ENCODE assay signal across 1 cellular context in the genomic region with DNA sequence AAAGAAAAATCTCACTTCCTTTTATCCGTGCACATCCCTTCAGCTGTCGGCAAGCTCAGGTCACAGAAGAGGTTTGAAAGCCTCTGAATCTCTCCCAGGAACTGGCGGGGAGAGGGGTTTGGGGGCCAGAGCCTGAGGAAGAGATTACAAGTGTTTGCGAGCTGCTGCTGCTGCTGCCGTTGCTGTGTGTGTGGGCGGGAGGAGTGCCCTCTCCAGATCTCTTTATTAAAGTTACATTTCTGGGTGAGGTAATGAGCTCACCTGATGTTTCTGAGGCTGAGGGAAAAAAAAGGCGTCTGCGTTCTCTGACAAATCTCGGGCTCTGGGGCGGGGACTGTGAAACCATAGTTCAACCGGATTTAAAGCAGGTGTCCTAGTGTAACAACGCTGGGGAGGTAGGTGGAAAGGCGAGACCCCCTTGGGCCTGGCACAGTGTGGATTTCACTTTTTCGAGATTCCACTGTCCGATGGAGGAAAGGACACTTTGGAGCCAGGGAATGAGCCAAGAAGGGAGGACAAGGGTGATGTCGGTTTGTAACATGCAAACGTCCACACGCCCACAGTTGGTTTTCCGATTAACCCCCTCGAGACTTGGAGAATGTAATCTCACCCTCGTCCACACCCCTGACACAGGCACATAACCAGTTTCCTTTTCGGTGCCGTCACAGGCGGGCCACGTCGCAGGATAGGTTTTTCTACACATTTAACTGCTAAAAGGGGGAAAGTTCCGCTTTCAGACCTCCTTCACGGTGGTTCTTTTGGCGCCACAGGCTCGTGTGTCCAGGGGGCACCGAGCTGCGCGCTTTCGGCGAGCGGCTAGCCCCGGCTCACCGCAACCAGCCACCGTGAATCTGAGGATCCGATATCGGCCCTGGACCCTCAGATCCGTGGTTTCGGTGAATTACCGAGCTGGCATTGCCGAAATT.
TF ChIP-seq lines count a peak whose summit lies in the region.

No MANE protein-coding gene starts in this region.

TF ChIP-seq in HepG2, 621 proteins besides CTCF, POLR2A, EP300 and RAD21 (continued from another document and continues in another):
- TF ChIP-seq, protein P1, sequence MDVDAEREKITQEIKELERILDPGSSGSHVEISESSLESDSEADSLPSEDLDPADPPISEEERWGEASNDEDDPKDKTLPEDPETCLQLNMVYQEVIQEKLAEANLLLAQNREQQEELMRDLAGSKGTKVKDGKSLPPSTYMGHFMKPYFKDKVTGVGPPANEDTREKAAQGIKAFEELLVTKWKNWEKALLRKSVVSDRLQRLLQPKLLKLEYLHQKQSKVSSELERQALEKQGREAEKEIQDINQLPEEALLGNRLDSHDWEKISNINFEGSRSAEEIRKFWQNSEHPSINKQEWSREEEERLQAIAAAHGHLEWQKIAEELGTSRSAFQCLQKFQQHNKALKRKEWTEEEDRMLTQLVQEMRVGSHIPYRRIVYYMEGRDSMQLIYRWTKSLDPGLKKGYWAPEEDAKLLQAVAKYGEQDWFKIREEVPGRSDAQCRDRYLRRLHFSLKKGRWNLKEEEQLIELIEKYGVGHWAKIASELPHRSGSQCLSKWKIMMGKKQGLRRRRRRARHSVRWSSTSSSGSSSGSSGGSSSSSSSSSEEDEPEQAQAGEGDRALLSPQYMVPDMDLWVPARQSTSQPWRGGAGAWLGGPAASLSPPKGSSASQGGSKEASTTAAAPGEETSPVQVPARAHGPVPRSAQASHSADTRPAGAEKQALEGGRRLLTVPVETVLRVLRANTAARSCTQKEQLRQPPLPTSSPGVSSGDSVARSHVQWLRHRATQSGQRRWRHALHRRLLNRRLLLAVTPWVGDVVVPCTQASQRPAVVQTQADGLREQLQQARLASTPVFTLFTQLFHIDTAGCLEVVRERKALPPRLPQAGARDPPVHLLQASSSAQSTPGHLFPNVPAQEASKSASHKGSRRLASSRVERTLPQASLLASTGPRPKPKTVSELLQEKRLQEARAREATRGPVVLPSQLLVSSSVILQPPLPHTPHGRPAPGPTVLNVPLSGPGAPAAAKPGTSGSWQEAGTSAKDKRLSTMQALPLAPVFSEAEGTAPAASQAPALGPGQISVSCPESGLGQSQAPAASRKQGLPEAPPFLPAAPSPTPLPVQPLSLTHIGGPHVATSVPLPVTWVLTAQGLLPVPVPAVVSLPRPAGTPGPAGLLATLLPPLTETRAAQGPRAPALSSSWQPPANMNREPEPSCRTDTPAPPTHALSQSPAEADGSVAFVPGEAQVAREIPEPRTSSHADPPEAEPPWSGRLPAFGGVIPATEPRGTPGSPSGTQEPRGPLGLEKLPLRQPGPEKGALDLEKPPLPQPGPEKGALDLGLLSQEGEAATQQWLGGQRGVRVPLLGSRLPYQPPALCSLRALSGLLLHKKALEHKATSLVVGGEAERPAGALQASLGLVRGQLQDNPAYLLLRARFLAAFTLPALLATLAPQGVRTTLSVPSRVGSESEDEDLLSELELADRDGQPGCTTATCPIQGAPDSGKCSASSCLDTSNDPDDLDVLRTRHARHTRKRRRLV (CRISPR knock-in tag; IDR thresholded peaks at IDR 0.05), result 0 out of 2 replicates have a peak, but pooled peaks have one; percentile 31
- TF ChIP-seq, protein P2, sequence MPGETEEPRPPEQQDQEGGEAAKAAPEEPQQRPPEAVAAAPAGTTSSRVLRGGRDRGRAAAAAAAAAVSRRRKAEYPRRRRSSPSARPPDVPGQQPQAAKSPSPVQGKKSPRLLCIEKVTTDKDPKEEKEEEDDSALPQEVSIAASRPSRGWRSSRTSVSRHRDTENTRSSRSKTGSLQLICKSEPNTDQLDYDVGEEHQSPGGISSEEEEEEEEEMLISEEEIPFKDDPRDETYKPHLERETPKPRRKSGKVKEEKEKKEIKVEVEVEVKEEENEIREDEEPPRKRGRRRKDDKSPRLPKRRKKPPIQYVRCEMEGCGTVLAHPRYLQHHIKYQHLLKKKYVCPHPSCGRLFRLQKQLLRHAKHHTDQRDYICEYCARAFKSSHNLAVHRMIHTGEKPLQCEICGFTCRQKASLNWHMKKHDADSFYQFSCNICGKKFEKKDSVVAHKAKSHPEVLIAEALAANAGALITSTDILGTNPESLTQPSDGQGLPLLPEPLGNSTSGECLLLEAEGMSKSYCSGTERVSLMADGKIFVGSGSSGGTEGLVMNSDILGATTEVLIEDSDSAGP (CRISPR knock-in tag; IDR thresholded peaks at IDR 0.05; ENCODE audit: borderline replicate concordance), result peak; percentile 80; the same call in 1 of the 2 replicates
- TF ChIP-seq, protein P3, sequence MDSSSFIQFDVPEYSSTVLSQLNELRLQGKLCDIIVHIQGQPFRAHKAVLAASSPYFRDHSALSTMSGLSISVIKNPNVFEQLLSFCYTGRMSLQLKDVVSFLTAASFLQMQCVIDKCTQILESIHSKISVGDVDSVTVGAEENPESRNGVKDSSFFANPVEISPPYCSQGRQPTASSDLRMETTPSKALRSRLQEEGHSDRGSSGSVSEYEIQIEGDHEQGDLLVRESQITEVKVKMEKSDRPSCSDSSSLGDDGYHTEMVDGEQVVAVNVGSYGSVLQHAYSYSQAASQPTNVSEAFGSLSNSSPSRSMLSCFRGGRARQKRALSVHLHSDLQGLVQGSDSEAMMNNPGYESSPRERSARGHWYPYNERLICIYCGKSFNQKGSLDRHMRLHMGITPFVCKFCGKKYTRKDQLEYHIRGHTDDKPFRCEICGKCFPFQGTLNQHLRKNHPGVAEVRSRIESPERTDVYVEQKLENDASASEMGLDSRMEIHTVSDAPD (CRISPR knock-in tag; IDR thresholded peaks at IDR 0.05), result 0 out of 2 replicates have a peak, but pooled peaks have one; percentile 26
- TF ChIP-seq ZBTB42 (CRISPR knock-in tag; IDR thresholded peaks at IDR 0.05), result no peak
- TF ChIP-seq SALL2 (CRISPR knock-in tag; IDR thresholded peaks at IDR 0.05), result no peak
- TF ChIP-seq ZNF776 (CRISPR knock-in tag; IDR thresholded peaks at IDR 0.05), result no peak
- no peak for TF ChIP-seq ZNF816 (CRISPR knock-in tag; IDR thresholded peaks at IDR 0.05; ENCODE audit: borderline replicate concordance)
- no peak; the same call in 1 of the 2 replicates for TF ChIP-seq PHF20 (CRISPR knock-in tag; IDR thresholded peaks at IDR 0.05)
- TF ChIP-seq PHF8 (CRISPR knock-in tag; IDR thresholded peaks at IDR 0.05), result peak; percentile 61; the same call in 1 of the 2 replicates
- TF ChIP-seq MTA3 (CRISPR knock-in tag; IDR thresholded peaks at IDR 0.05), result no peak
- TF ChIP-seq ZSCAN29 (CRISPR knock-in tag; conservative IDR thresholded peaks at IDR 0.05), result no peak
- TF ChIP-seq HES4 (CRISPR knock-in tag; IDR thresholded peaks at IDR 0.05; ENCODE audit: borderline replicate concordance), result 0 out of 2 replicates have a peak, but pooled peaks have one; percentile 20
- TF ChIP-seq KAT7 (CRISPR knock-in tag; IDR thresholded peaks at IDR 0.05; ENCODE audit: borderline replicate concordance), result peak; percentile 33; the same call in 1 of the 2 replicates
- TF ChIP-seq, protein P4, sequence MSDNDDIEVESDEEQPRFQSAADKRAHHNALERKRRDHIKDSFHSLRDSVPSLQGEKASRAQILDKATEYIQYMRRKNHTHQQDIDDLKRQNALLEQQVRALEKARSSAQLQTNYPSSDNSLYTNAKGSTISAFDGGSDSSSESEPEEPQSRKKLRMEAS (IDR thresholded peaks at IDR 0.05), result 0 out of 2 replicates have a peak, but pooled peaks have one; percentile 39
- TF ChIP-seq ZNF333 (CRISPR knock-in tag; IDR thresholded peaks at IDR 0.05; ENCODE audit: borderline replicate concordance), result no peak
- 0 out of 2 replicates have a peak, but pooled peaks have one; percentile 1 for TF ChIP-seq SOX5 (CRISPR knock-in tag; IDR thresholded peaks at IDR 0.05; ENCODE audit: borderline replicate concordance)
- no peak for TF ChIP-seq ZNF234 (CRISPR knock-in tag; conservative IDR thresholded peaks at IDR 0.05)
- TF ChIP-seq SP4 (CRISPR knock-in tag; IDR thresholded peaks at IDR 0.05), result 0 out of 2 replicates have a peak, but pooled peaks have one; percentile 63
- TF ChIP-seq ETV5 (CRISPR knock-in tag; IDR thresholded peaks at IDR 0.05; ENCODE audit: borderline replicate concordance), result peak; percentile 28; the same call in 1 of the 2 replicates
- no peak for TF ChIP-seq FIP1L1 (IDR thresholded peaks at IDR 0.05; ENCODE audit: borderline replicate concordance, insufficient read depth, low read depth, low read length)
- TF ChIP-seq BRD4 (CRISPR knock-in tag; IDR thresholded peaks at IDR 0.05), result no peak
- TF ChIP-seq, protein P5, sequence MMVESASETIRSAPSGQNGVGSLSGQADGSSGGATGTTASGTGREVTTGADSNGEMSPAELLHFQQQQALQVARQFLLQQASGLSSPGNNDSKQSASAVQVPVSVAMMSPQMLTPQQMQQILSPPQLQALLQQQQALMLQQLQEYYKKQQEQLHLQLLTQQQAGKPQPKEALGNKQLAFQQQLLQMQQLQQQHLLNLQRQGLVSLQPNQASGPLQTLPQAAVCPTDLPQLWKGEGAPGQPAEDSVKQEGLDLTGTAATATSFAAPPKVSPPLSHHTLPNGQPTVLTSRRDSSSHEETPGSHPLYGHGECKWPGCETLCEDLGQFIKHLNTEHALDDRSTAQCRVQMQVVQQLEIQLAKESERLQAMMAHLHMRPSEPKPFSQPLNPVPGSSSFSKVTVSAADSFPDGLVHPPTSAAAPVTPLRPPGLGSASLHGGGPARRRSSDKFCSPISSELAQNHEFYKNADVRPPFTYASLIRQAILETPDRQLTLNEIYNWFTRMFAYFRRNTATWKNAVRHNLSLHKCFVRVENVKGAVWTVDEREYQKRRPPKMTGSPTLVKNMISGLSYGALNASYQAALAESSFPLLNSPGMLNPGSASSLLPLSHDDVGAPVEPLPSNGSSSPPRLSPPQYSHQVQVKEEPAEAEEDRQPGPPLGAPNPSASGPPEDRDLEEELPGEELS (CRISPR knock-in tag; IDR thresholded peaks at IDR 0.05), result 0 out of 2 replicates have a peak, but pooled peaks have one; percentile 19
- TF ChIP-seq MYC (CRISPR knock-in tag; IDR thresholded peaks at IDR 0.05; ENCODE audit: borderline replicate concordance), result 0 out of 2 replicates have a peak, but pooled peaks have one; percentile 40
- TF ChIP-seq PAX8 (CRISPR knock-in tag; IDR thresholded peaks at IDR 0.05; ENCODE audit: borderline replicate concordance), result no peak
- TF ChIP-seq NFYC (CRISPR knock-in tag; IDR thresholded peaks at IDR 0.05), result no peak
- peak; percentile 80; the same call in 1 of the 2 replicates for TF ChIP-seq SNAI1 (CRISPR knock-in tag; IDR thresholded peaks at IDR 0.05; ENCODE audit: borderline replicate concordance)
- TF ChIP-seq, protein P6, sequence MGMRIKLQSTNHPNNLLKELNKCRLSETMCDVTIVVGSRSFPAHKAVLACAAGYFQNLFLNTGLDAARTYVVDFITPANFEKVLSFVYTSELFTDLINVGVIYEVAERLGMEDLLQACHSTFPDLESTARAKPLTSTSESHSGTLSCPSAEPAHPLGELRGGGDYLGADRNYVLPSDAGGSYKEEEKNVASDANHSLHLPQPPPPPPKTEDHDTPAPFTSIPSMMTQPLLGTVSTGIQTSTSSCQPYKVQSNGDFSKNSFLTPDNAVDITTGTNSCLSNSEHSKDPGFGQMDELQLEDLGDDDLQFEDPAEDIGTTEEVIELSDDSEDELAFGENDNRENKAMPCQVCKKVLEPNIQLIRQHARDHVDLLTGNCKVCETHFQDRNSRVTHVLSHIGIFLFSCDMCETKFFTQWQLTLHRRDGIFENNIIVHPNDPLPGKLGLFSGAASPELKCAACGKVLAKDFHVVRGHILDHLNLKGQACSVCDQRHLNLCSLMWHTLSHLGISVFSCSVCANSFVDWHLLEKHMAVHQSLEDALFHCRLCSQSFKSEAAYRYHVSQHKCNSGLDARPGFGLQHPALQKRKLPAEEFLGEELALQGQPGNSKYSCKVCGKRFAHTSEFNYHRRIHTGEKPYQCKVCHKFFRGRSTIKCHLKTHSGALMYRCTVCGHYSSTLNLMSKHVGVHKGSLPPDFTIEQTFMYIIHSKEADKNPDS (CRISPR knock-in tag; IDR thresholded peaks at IDR 0.05), result 0 out of 2 replicates have a peak, but pooled peaks have one; percentile 7
- 0 out of 2 replicates have a peak, but pooled peaks have one; percentile 42 for TF ChIP-seq ZNF724P (CRISPR knock-in tag; IDR thresholded peaks at IDR 0.05; ENCODE audit: borderline replicate concordance)
- TF ChIP-seq XRCC5 (optimal IDR thresholded peaks at IDR 0.05; ENCODE audit: low read length), result peak; percentile 12
- TF ChIP-seq, protein P7, sequence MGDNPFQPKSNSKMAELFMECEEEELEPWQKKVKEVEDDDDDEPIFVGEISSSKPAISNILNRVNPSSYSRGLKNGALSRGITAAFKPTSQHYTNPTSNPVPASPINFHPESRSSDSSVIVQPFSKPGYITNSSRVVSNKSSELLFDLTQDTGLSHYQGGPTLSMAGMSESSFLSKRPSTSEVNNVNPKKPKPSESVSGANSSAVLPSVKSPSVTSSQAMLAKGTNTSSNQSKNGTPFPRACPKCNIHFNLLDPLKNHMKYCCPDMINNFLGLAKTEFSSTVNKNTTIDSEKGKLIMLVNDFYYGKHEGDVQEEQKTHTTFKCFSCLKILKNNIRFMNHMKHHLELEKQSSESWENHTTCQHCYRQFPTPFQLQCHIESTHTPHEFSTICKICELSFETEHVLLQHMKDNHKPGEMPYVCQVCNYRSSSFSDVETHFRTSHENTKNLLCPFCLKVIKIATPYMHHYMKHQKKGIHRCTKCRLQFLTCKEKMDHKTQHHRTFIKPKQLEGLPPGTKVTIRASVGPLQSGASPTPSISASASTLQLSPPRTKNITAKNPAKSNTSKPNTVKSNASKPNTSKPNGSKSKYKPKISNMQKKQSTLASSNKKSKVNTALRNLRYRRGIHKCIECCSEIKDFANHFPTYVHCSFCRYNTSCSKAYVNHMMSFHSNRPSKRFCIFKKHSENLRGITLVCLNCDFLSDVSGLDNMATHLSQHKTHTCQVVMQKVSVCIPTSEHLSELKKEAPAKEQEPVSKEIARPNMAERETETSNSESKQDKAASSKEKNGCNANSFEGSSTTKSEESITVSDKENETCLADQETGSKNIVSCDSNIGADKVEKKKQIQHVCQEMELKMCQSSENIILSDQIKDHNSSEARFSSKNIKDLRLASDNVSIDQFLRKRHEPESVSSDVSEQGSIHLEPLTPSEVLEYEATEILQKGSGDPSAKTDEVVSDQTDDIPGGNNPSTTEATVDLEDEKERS (CRISPR knock-in tag; IDR thresholded peaks at IDR 0.05), result peak; percentile 10; the same call in 1 of the 2 replicates
- peak; percentile 30 for TF ChIP-seq AGO1 (IDR thresholded peaks at IDR 0.05; ENCODE audit: low read depth, low read length, poor library complexity, severe bottlenecking)
- TF ChIP-seq YY1 (IDR thresholded peaks at IDR 0.05; ENCODE audit: insufficient read depth, insufficient replicate concordance, low read depth, low read length), result peak; percentile 22
- TF ChIP-seq TP53 (CRISPR knock-in tag; conservative IDR thresholded peaks at IDR 0.05), result no peak
- TF ChIP-seq, protein P8, sequence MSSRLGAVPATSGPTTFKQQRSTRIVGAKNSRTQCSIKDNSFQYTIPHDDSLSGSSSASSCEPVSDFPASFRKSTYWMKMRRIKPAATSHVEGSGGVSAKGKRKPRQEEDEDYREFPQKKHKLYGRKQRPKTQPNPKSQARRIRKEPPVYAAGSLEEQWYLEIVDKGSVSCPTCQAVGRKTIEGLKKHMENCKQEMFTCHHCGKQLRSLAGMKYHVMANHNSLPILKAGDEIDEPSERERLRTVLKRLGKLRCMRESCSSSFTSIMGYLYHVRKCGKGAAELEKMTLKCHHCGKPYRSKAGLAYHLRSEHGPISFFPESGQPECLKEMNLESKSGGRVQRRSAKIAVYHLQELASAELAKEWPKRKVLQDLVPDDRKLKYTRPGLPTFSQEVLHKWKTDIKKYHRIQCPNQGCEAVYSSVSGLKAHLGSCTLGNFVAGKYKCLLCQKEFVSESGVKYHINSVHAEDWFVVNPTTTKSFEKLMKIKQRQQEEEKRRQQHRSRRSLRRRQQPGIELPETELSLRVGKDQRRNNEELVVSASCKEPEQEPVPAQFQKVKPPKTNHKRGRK (CRISPR knock-in tag; IDR thresholded peaks at IDR 0.05), result no peak
